ENCODE assay signal across 9 cellular contexts in genomic region chr11:123429336-123429735, GRCh38. TPM values are rescaled to one million over a fixed set of nuclear protein-coding genes. Genes with fewer than 3 reads are reported as not detected.
DNase-seq lines count a peak whose midpoint lies in the region; TF ChIP-seq lines count a peak whose summit lies in the region.
"Had no signal": no experiment of that assay in that cellular context is flagged by ENCODE, and none has a peak within 500 bp of the region (broad histone marks: within the 10 kb centered on the region; RNA-seq: fewer than 3 reads in every experiment).

No MANE protein-coding gene starts in this region.

- H3K9ac ChIP-seq in Loucy (ENCODE audit: low read depth, low read length, poor library complexity, severe bottlenecking): peak overlapping the region; percentile 82
- no peak overlapping the region for H3K9ac ChIP-seq in Karpas-422 (ENCODE audit: low read length)

- H3K4me3 Mint-ChIP-seq in CD4-positive, alpha-beta memory T cell: peak overlapping the region; percentile 90 to 98 (median 92)
- H3K4me3 Mint-ChIP-seq in nephron: peak overlapping the region; percentile 92 to 98 (median 92)

- no peaks in the 10 kb centered on the region for H3K9me3 ChIP-seq in CD4-positive, alpha-beta memory T cell (ENCODE audit: control insufficient read depth in 1 of 2, low read length in 2 of 2)
- no peaks in the 10 kb centered on the region for H3K9me3 ChIP-seq in Loucy (ENCODE audit: insufficient read depth, low read depth, low read length)
- H3K9me3 ChIP-seq in Karpas-422 (ENCODE audit: low read length): no peaks in the 10 kb centered on the region
- H3K9me3 ChIP-seq: thyroid gland had no signal

- POLR2A ChIA-PET in CD4-positive, alpha-beta memory T cell (lab: Charles Lee; ENCODE audit: partially characterized antibody): interaction anchor here (1.1 to 1.6 kb wide), 4 partner anchors 22 to 128 kb away, joined by 3 to 6 read pairs (median 3); no protein-coding TSS in a partner anchor

- peaks cover 0 to 5% of the 10 kb centered on the region in 2 donors for H3K27me3 Mint-ChIP-seq in CD4-positive, alpha-beta memory T cell
- peaks cover 14% of the 10 kb centered on the region for H3K27me3 Mint-ChIP-seq in nephron (ENCODE audit: low read depth)

- DNase-seq in CD4-positive, alpha-beta memory T cell: no peak
- DNase-seq in astrocyte of the spinal cord (ENCODE audit: low read depth, low spot score): peak; percentile 45
- DNase-seq in DMS53 treated with DMSO at 0.1 percent for 48 hours (lab: John Stamatoyannopoulos, UW; ENCODE audit: unreplicated experiment): no peak
- no peak for DNase-seq in GM19238 (ENCODE audit: insufficient read length, low spot score)
- DNase-seq in Karpas-422: no peak
- no peak for DNase-seq in NCI-H510A (lab: John Stamatoyannopoulos, UW)

- H3K36me3 Mint-ChIP-seq in CD4-positive, alpha-beta memory T cell: peaks cover 0 to 4% of the 10 kb centered on the region in 2 donors
- H3K36me3 Mint-ChIP-seq in nephron (ENCODE audit: low read depth): no peaks in the 10 kb centered on the region

- TF ChIP-seq CTCF in Loucy (conservative IDR thresholded peaks at IDR 0.05; ENCODE audit: low read length) (no peak), astrocyte of the spinal cord (IDR thresholded peaks at IDR 0.05; ENCODE audit: low read depth, low read length) (no peak), nephron (IDR thresholded peaks at IDR 0.05; ENCODE audit: unreplicated experiment in 3 of 3) (no peak)

- no peak overlapping the region for H3K27ac ChIP-seq in CD4-positive, alpha-beta memory T cell (ENCODE audit: low read depth, low read length)
- H3K27ac ChIP-seq in Karpas-422 (ENCODE audit: low read length): no peak overlapping the region

- peak overlapping the region; percentile 98 for H3K4me2 ChIP-seq in Loucy (ENCODE audit: low read depth, low read length, poor library complexity, severe bottlenecking)
- no peak overlapping the region for H3K4me2 ChIP-seq in Karpas-422 (ENCODE audit: low read depth, low read length, poor library complexity, severe bottlenecking)

- no peaks in the 10 kb centered on the region for H3K27me3 ChIP-seq in CD4-positive, alpha-beta memory T cell (ENCODE audit: insufficient read depth, low read length)
- no peaks in the 10 kb centered on the region for H3K27me3 ChIP-seq in Loucy (ENCODE audit: insufficient read depth, low read length, poor library complexity, severe bottlenecking)
- no peaks in the 10 kb centered on the region for H3K27me3 ChIP-seq in Karpas-422 (ENCODE audit: low read length)
- H3K27me3 ChIP-seq: thyroid gland had no signal

- in situ Hi-C loops in astrocyte of the spinal cord (cut with HindIII; ENCODE audit: low sequenced_read_pairs): no loop called here

- peaks cover 4% of the 10 kb centered on the region for H4K20me1 ChIP-seq in Loucy (ENCODE audit: insufficient read depth, low read length, poor library complexity, severe bottlenecking)
- H4K20me1 ChIP-seq in Karpas-422 (ENCODE audit: insufficient read depth, low read depth, low read length): no peaks in the 10 kb centered on the region

- intact Hi-C loops in CD4-positive, alpha-beta memory T cell (cut with micrococcal nuclease): no loop called here

- CTCF ChIA-PET in CD4-positive, alpha-beta memory T cell (lab: Charles Lee; ENCODE audit: partially characterized antibody): interaction anchor here (1.4 to 5.6 kb wide), 3 partner anchors 21 to 49 kb away, joined by 3 to 50 read pairs (median 4); no protein-coding TSS in a partner anchor

- H2AFZ ChIP-seq in Loucy (ENCODE audit: low read length) (peak overlapping the region; percentile 79; the same call in 1 of the 2 replicates), Karpas-422 (ENCODE audit: low read length) (no peak overlapping the region)

- H3K4me1 ChIP-seq in CD4-positive, alpha-beta memory T cell (ENCODE audit: insufficient read depth, low read length): peaks cover 24% of the 10 kb centered on the region
- H3K4me1 ChIP-seq in Loucy (ENCODE audit: insufficient read depth, low read length, poor library complexity, severe bottlenecking) (peaks cover 25% of the 10 kb centered on the region), Karpas-422 (ENCODE audit: low read length) (peaks cover 15% of the 10 kb centered on the region)

- H3K36me3 ChIP-seq in CD4-positive, alpha-beta memory T cell (ENCODE audit: insufficient read depth, low read length): no peaks in the 10 kb centered on the region
- H3K36me3 ChIP-seq in Loucy (ENCODE audit: insufficient read depth, low read length): no peaks in the 10 kb centered on the region
- H3K36me3 ChIP-seq in Karpas-422 (ENCODE audit: insufficient read depth, low read length): no peaks in the 10 kb centered on the region
- H3K36me3 ChIP-seq: thyroid gland had no signal

- H3F3A ChIP-seq in Loucy (ENCODE audit: low read depth): no peaks in the 10 kb centered on the region

- H3K4me1 Mint-ChIP-seq in CD4-positive, alpha-beta memory T cell: peaks cover 20 to 48% (median 33%) of the 10 kb centered on the region in 4 donors
- H3K4me1 Mint-ChIP-seq in nephron: peaks cover 62% of the 10 kb centered on the region

- H3K27ac Mint-ChIP-seq in CD4-positive, alpha-beta memory T cell: peak overlapping the region in 6 of 7 donors; percentile 86 to 93 (median 90)
- H3K27ac Mint-ChIP-seq in nephron: peak overlapping the region; percentile 78 to 95 (median 80)

- H3K9me3 Mint-ChIP-seq in CD4-positive, alpha-beta memory T cell: peaks cover 0 to 2% (median 0%) of the 10 kb centered on the region in 8 donors
- no peaks in the 10 kb centered on the region for H3K9me3 Mint-ChIP-seq in nephron

- H3K9me2 ChIP-seq in Loucy (replicated peaks; ENCODE audit: low read depth, low read length) (no peaks in the 10 kb centered on the region), Karpas-422 (replicated peaks; ENCODE audit: insufficient read depth, low read length) (no peaks in the 10 kb centered on the region)

- H3K4me3 ChIP-seq in CD4-positive, alpha-beta memory T cell (ENCODE audit: low read length in 2 of 2): peak overlapping the region in 1 of 2 donors; percentile 84
- H3K4me3 ChIP-seq in Loucy (ENCODE audit: low read length, poor library complexity, severe bottlenecking) (peak overlapping the region; percentile 80), astrocyte of the spinal cord (ENCODE audit: low read depth, low read length) (peak overlapping the region; percentile 74), Karpas-422 (ENCODE audit: low read length) (no peak overlapping the region)

- H3K79me2 ChIP-seq in Loucy (ENCODE audit: insufficient read depth, low read length) (peaks cover 34% of the 10 kb centered on the region), Karpas-422 (ENCODE audit: low read length) (no peaks in the 10 kb centered on the region)

RNA-seq across cellular contexts. Expression of gene GRAMD1B, which starts 0.7 kb away (rescaled TPM):
- 10 to 100 TPM; 19.5 to 26.0 TPM for total RNA-seq in CD4-positive, alpha-beta memory T cell
- polyA plus RNA-seq in CD4-positive, alpha-beta memory T cell: 1 to 10 TPM; 4.2 to 5.3 TPM
- total RNA-seq in Karpas-422 (2014; rRNA removed; shearing (Covaris generic); ENCODE audit: low replicate concordance): 59.9 and 79.0 TPM in 2 replicates
